ENCODE assay signal across 11 cellular contexts in the genomic region with DNA sequence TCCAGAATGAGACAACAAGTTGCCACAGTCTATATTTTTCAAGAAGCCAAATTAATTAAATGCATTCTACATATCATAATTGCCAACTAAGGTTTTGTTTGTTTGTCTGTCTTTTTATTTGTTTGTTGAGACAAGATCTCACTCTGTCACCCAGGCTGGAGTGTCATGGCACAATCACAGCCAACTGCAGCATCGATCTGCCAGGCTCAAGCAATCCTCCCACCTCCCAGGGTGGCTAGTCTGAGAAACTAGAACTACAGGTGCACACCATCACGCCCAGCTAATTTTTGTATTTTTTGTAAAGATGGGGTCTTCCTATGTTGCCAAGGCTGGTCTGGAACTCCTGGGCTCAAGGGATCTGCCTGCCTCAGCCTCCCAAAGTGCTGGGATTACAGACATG.
"Had no signal": no experiment of that assay in that cellular context is flagged by ENCODE, and none has a peak within 500 bp of the region (broad histone marks: within the 10 kb centered on the region; RNA-seq: fewer than 3 reads in every experiment).

No MANE protein-coding gene starts in this region.

- H3K27ac ChIP-seq: GM23248 had no signal

- H3K9me3 ChIP-seq: HAP-1 had no signal

- H3K9ac ChIP-seq: GM23248 had no signal

- ATAC-seq: GM23338, HCT116 had no signal

- H3K4me2 ChIP-seq: GM23338 had no signal

- H3K4me1 ChIP-seq: HAP-1 had no signal

- H3K4me3 ChIP-seq: GM23248, GM23338, HAP-1 had no signal

- H3K36me3 ChIP-seq: HAP-1 had no signal

- H2AFZ ChIP-seq: GM23248, GM23338 had no signal

- FAIRE-seq: H1, H54 had no signal

- DNase-seq: GM23248, GOT3, H7, H9, HCEC 1CT, HFFc6 had no signal
